ENCODE assay signal across 15 cellular contexts in the genomic region with DNA sequence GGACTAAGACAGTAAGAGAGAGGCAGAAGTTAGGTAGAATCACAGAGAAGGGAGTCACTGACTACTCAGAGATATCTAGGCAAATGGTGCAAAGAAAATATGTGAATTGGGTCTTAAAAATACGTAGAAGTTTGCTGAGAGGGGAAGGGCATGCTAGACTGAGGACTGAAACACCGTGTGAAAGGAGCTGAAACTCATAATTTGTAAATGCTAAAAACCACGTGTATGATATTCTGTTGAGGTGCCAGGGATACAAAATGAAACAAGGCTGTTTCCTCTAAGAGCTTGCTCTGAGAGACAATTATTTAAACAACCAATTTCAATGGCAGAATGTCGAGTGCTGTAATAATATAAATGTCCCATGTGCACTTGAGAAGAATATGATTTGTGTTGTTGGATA. TPM values are rescaled to one million over a fixed set of nuclear protein-coding genes. Genes with fewer than 3 reads are reported as not detected.
DNase-seq lines count a peak whose midpoint lies in the region; ATAC-seq and TF ChIP-seq lines count a peak whose summit lies in the region.
"Had no signal": no experiment of that assay in that cellular context is flagged by ENCODE, and none has a peak within 500 bp of the region (broad histone marks: within the 10 kb centered on the region; RNA-seq: fewer than 3 reads in every experiment).

No MANE protein-coding gene starts in this region.

- DNase-seq in DMS79 (lab: John Stamatoyannopoulos, UW): peak; percentile 9
- DNase-seq in DMS79 treated with DMSO at 0.1 percent for 48 hours (lab: John Stamatoyannopoulos, UW): no peak
- peak; percentile 50 for DNase-seq in NCI-H1105 (lab: John Stamatoyannopoulos, UW)
- no peak for DNase-seq in memory B cell (ENCODE audit: low spot score in 2 of 2)
- DNase-seq in DMS53 (lab: John Stamatoyannopoulos, UW): no peak
- DNase-seq in sciatic nerve (ENCODE audit: low spot score): no peak
- no peak for DNase-seq in omental fat pad (ENCODE audit: low spot score)
- DNase-seq: 8988T; activated CD4-positive, CD25-positive, alpha-beta regulatory T cell treated with anti-CD3 and anti-CD28 coated beads, Interleukin-2, amount 50 U/mL, for 72 hours; activated effector memory CD4-positive, alpha-beta T cell treated with anti-CD3 and anti-CD28 coated beads, Interleukin-2, amount 50 U/mL, for 16 hours; heart left ventricle; left ventricle myocardium inferior; nucleus accumbens; upper lobe of right lung had no signal

- no peak for TF ChIP-seq CTCF in omental fat pad (IDR thresholded peaks at IDR 0.05)

- no peaks in the 10 kb centered on the region for H3K27me3 Mint-ChIP-seq in memory B cell

- ATAC-seq in GM19468 (IDR thresholded peaks at IDR 0.05; ENCODE audit: extremely low read depth, unreplicated experiment) (peak; percentile 80), memory B cell (ENCODE audit: low read depth) (no peak), sciatic nerve (no peak), omental fat pad (ENCODE audit: low FRiP score) (no peak)
- ATAC-seq: heart left ventricle, upper lobe of right lung had no signal

- H3K4me3 Mint-ChIP-seq in memory B cell: no peak overlapping the region

- H3K27ac Mint-ChIP-seq in memory B cell: peak overlapping the region; percentile 8

- peaks cover 2% of the 10 kb centered on the region for H3K9me3 Mint-ChIP-seq in memory B cell

- H3K4me1 Mint-ChIP-seq in memory B cell: peaks cover 36% of the 10 kb centered on the region

- intact Hi-C loops in sciatic nerve (cut with DNase I): no loop called here

- peaks cover 23% of the 10 kb centered on the region for H3K36me3 Mint-ChIP-seq in memory B cell

RNA-seq across cellular contexts. Expression of gene NCK1, which starts 47.2 kb away (rescaled TPM):
- total RNA-seq in sciatic nerve (54.3 TPM), omental fat pad (10 to 100 TPM; 34.9 to 57.7 (median 50.8) TPM)

RNA-seq across cellular contexts. Expression of gene IL20RB, which starts 48.6 kb away (rescaled TPM):
- total RNA-seq in sciatic nerve (15.2 TPM), omental fat pad (1 to 10 TPM; 1.1 to 4.4 (median 2.3) TPM)

Comparison
In these comparisons a context has a peak if more than half of its experiments do, and no peak if none do; other contexts are left out.
1. DNase-seq: peak in DMS79 (single experiment) and NCI-H1105 (single experiment); none in DMS79 treated with DMSO at 0.1 percent for 48 hours (single experiment), memory B cell (0 of 2), DMS53 (single experiment), sciatic nerve (single experiment) and omental fat pad (single experiment).